1 cellular context compared by ENCODE assay signal in genomic region chr4:6925357-6925836, GRCh38.
TF ChIP-seq lines count a peak whose summit lies in the region.

No MANE protein-coding gene starts in this region.

TF ChIP-seq in K562, 482 proteins besides CTCF, POLR2A, EP300 and RAD21 (continued from another document):
- no peak for TF ChIP-seq AFF4 (CRISPR knock-in tag; IDR thresholded peaks at IDR 0.05)
- no peak for TF ChIP-seq TRIM24 (IDR thresholded peaks at IDR 0.05)
- no peak; the same call in 1 of the 2 replicates for TF ChIP-seq ZNF311 (CRISPR knock-in tag; IDR thresholded peaks at IDR 0.05)
- TF ChIP-seq ESRRA (IDR thresholded peaks at IDR 0.05; ENCODE audit: borderline replicate concordance, low read depth), result peak; percentile 97; the same call in 1 of the 2 replicates
- no peak for TF ChIP-seq PRPF4 (IDR thresholded peaks at IDR 0.05; ENCODE audit: insufficient read depth, low read depth, low read length, poor library complexity, severe bottlenecking)
- TF ChIP-seq NCOR1 (IDR thresholded peaks at IDR 0.05), result 0 out of 2 replicates have a peak, but pooled peaks have one; percentile 42
- no peak for TF ChIP-seq DEAF1 (CRISPR knock-in tag; IDR thresholded peaks at IDR 0.05)
- TF ChIP-seq ZNF57 (CRISPR knock-in tag; IDR thresholded peaks at IDR 0.05), result no peak
- TF ChIP-seq ZBTB2 (IDR thresholded peaks at IDR 0.05), result no peak
- no peak for TF ChIP-seq EWSR1 (IDR thresholded peaks at IDR 0.05; ENCODE audit: borderline replicate concordance, low read depth, partially characterized antibody)
- TF ChIP-seq POLR2AphosphoS2 (IDR thresholded peaks at IDR 0.05; ENCODE audit: low read length), result no peak
- no peak for TF ChIP-seq POLR3G (IDR thresholded peaks at IDR 0.05; ENCODE audit: extremely low read depth, insufficient read length, insufficient replicate concordance)
- TF ChIP-seq TFAM (CRISPR knock-in tag; conservative IDR thresholded peaks at IDR 0.05), result no peak
- no peak for TF ChIP-seq TARDBP (IDR thresholded peaks at IDR 0.05)
- TF ChIP-seq USF1 (CRISPR knock-in tag; IDR thresholded peaks at IDR 0.05), result no peak
- TF ChIP-seq SREBF1 (IDR thresholded peaks at IDR 0.05; ENCODE audit: borderline replicate concordance, low read depth, low read length), result no peak
